Comparison of ENCODE assay signal across 9 cellular contexts in the genomic region with DNA sequence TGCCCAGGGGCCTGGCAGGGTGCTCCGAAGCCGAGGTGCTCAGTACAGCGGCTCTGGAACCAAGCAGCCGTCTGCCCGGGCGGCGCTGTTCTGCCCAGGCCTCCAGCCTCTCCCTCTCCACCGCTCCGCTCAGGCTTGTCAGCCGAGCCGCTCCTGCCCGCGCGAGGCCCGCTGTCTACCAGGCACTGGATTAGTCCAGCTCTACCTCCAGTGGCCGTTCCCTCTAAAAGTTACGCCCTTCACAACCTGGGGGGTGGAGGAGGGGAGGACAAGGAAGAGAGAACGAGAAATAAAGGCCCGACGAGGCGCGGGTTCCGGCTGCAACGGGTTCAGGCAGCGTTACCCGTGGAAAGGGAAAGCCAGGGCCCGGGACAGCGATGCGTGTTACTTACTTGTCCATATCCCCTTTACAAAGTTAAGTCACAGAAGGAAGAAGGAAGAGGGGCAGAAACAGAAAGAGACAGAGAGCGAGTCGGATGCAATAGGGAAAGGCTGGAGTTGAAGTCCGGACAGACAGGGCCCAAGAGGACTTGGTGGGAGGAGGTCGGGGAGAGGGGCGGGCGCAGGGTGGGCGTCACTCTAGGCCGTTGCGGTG. TPM values are rescaled to one million over a fixed set of nuclear protein-coding genes. Genes with fewer than 3 reads are reported as not detected.
DNase-seq lines count a peak whose midpoint lies in the region; ATAC-seq, FAIRE-seq and TF ChIP-seq lines count a peak whose summit lies in the region.
"Had no signal": no experiment of that assay in that cellular context is flagged by ENCODE, and none has a peak within 500 bp of the region (broad histone marks: within the 10 kb centered on the region; RNA-seq: fewer than 3 reads in every experiment).

No MANE protein-coding gene starts in this region.

- TF ChIP-seq CTCF in endothelial cell of umbilical vein (IDR thresholded peaks at IDR 0.05; ENCODE audit: extremely low read depth in 1 of 2, insufficient read depth in 1 of 2, low read depth in 1 of 2, low read length in 2 of 2) (peak in 1 of 2 donors; percentile 26), omental fat pad (IDR thresholded peaks at IDR 0.05) (no peak), adrenal gland (IDR thresholded peaks at IDR 0.05) (no peak)

- peaks cover 19% of the 10 kb centered on the region for H3K4me1 ChIP-seq in endothelial cell of umbilical vein (ENCODE audit: control insufficient read depth, extremely low read depth, insufficient read depth, low read length)
- H3K4me1 ChIP-seq in adrenal gland (replicated peaks in 1 of 2): peaks cover 5 to 20% of the 10 kb centered on the region in 2 donors

- H3K27ac ChIP-seq in endothelial cell of umbilical vein (ENCODE audit: insufficient read depth, low read depth, low read length): no peak overlapping the region
- no peak overlapping the region for H3K27ac ChIP-seq in adrenal gland

- DNase-seq in GM03348 (ENCODE audit: low spot score) (peak; percentile 58), Kasumi-1 (lab: John Stamatoyannopoulos, UW) (peak; percentile 14 to 18), endothelial cell of umbilical vein (ENCODE audit: low read depth, low spot score) (peak; percentile 36), omental fat pad (ENCODE audit: low spot score) (no peak), NOMO-1 treated with DMSO at 0.1 percent for 48 hours (lab: John Stamatoyannopoulos, UW; ENCODE audit: unreplicated experiment) (no peak), adrenal gland (no peak), NCI-H1694 treated with DMSO at 0.1 percent for 48 hours (lab: John Stamatoyannopoulos, UW) (no peak)

- H4K20me1 ChIP-seq in endothelial cell of umbilical vein (replicated peaks; ENCODE audit: control insufficient read depth, extremely low read depth, insufficient read depth, low read length): no peaks in the 10 kb centered on the region

- WGBS in adrenal gland, 4 donors: 4 to 6% (median 5%) methylated on average over 20 to 38 of the region's 38 CpGs

- peak overlapping the region; percentile 80 for H3K4me2 ChIP-seq in endothelial cell of umbilical vein (ENCODE audit: insufficient read depth, low read length)

- FAIRE-seq in endothelial cell of umbilical vein (lab: Jason Lieb, UNC): peak; percentile 18

- H3K36me3 ChIP-seq in endothelial cell of umbilical vein (ENCODE audit: control insufficient read depth in 2 of 2, extremely low read depth in 1 of 2, insufficient read depth in 2 of 2, low read length in 2 of 2) (no peaks in the 10 kb centered on the region), adrenal gland (replicated peaks in 1 of 2) (no peaks in the 10 kb centered on the region)

- intact Hi-C loops in endothelial cell of umbilical vein (cut with micrococcal nuclease) (loop anchor here (2.0 to 10.0 kb wide), 3 partner anchors 1161 to 1721 kb away; partner anchors contain the start of genes CDCA7L and STEAP1B), adrenal gland (cut with DNase I) (loop anchor here in 1 of 2 donors (10.0 kb wide), 1 partner anchor 721 kb away; no protein-coding TSS in a partner anchor)

- H3K9me3 ChIP-seq in endothelial cell of umbilical vein (replicated peaks; ENCODE audit: control insufficient read depth, insufficient read depth, low read length) (no peaks in the 10 kb centered on the region), adrenal gland (replicated peaks in 1 of 3) (no peaks in the 10 kb centered on the region)

- H3K79me2 ChIP-seq in endothelial cell of umbilical vein (ENCODE audit: control insufficient read depth, insufficient read depth, low read length): no peaks in the 10 kb centered on the region

- H3K4me3 ChIP-seq in endothelial cell of umbilical vein (replicated peaks in 1 of 3; ENCODE audit: insufficient read depth in 1 of 3, low read depth in 1 of 3, low read length in 3 of 3) (peak overlapping the region in 2 of 3 experiments; percentile 36 to 50), adrenal gland (peak overlapping the region in 1 of 4 donors; percentile 36)

- peak overlapping the region; percentile 11 for H3K9ac ChIP-seq in endothelial cell of umbilical vein (replicated peaks; ENCODE audit: extremely low read depth, insufficient read depth, low read length)

- POLR2A ChIA-PET in endothelial cell of umbilical vein (lab: Charles Lee): no interaction called here

- BruUV-seq in endothelial cell of umbilical vein (replicated peaks; lab: Mats Ljungman, UMichigan): no TSS peak

- TF ChIP-seq POLR2A in endothelial cell of umbilical vein (IDR thresholded peaks at IDR 0.05; ENCODE audit: low read depth, low read length) (no peak), adrenal gland (IDR thresholded peaks at IDR 0.05) (no peak)

- CTCF ChIA-PET in endothelial cell of umbilical vein (lab: Charles Lee): no interaction called here

- ATAC-seq in omental fat pad (ENCODE audit: low FRiP score) (peak; percentile 37), GM21515 (IDR thresholded peaks at IDR 0.05; ENCODE audit: unreplicated experiment) (no peak)

- peaks cover 64 to 98% of the 10 kb centered on the region in 2 experiments for H3K27me3 ChIP-seq in endothelial cell of umbilical vein (ENCODE audit: control insufficient read depth in 2 of 2, insufficient read depth in 2 of 2, low read length in 2 of 2)
- H3K27me3 ChIP-seq in adrenal gland: peaks cover 98% of the 10 kb centered on the region

- no peaks in the 10 kb centered on the region for H3K9me1 ChIP-seq in endothelial cell of umbilical vein (replicated peaks; ENCODE audit: control insufficient read depth, extremely low read depth, insufficient read depth, low read length)

- dilution Hi-C loops in endothelial cell of umbilical vein (cut with MboI; ENCODE audit: extremely low pct_ligation_motif_present, low sequenced_read_pairs): no loop called here

- H2AFZ ChIP-seq in endothelial cell of umbilical vein (ENCODE audit: low read depth, low read length): peak overlapping the region; percentile 52

TF ChIP-seq in endothelial cell of umbilical vein, 7 proteins besides CTCF, POLR2A, EP300 and RAD21:
- TF ChIP-seq JUN (IDR thresholded peaks at IDR 0.05; ENCODE audit: borderline replicate concordance, insufficient read depth, insufficient read length, low read depth) (no peak), GATA2 (IDR thresholded peaks at IDR 0.05; ENCODE audit: insufficient read depth, insufficient read length, low read depth, low read length) (no peak), MYC (IDR thresholded peaks at IDR 0.05; ENCODE audit: low read depth, low read length) (no peak), POLR2AphosphoS5 (IDR thresholded peaks at IDR 0.05; ENCODE audit: insufficient read depth, low read depth, low read length) (no peak), FOS (IDR thresholded peaks at IDR 0.05; ENCODE audit: borderline replicate concordance, insufficient read depth, low read length) (no peak), EZH2 (IDR thresholded peaks at IDR 0.05; ENCODE audit: borderline replicate concordance, low read depth, low read length, severe bottlenecking) (no peak)
- TF ChIP-seq, protein P1, sequence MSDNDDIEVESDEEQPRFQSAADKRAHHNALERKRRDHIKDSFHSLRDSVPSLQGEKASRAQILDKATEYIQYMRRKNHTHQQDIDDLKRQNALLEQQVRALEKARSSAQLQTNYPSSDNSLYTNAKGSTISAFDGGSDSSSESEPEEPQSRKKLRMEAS (IDR thresholded peaks at IDR 0.05; ENCODE audit: insufficient read depth, insufficient read length): no peak

RNA-seq across cellular contexts. Expression of gene SP8, which starts 2.9 kb away (rescaled TPM):
- total RNA-seq in endothelial cell of umbilical vein (0.38 and 2.5 TPM in 2 replicates), omental fat pad (not detected), adrenal gland (not detected)
- polyA plus RNA-seq in endothelial cell of umbilical vein (0.92 and 1.1 TPM in 2 replicates), adrenal gland (not detected)
- 0.36 and 0.47 TPM in 2 replicates for polyA plus RNA-seq in endothelial cell of umbilical vein (2011; cell fraction: cytosol; rRNA removed)
- 0.41 and 0.54 TPM in 2 replicates for polyA plus RNA-seq in endothelial cell of umbilical vein (2011; cell fraction: nucleus; rRNA removed)
- polyA plus RNA-seq in endothelial cell of umbilical vein (2012): 0.15 TPM in 1 of 2 replicates, not detected in the other
- 0.68 and 0.96 TPM in 2 replicates for polyA minus RNA-seq in endothelial cell of umbilical vein
- not detected for polyA minus RNA-seq in endothelial cell of umbilical vein (2011; cell fraction: cytosol; rRNA and poly(A)+ RNA removed)
- 0.38 and 0.72 TPM in 2 replicates for polyA minus RNA-seq in endothelial cell of umbilical vein (2011; cell fraction: nucleus; rRNA and poly(A)+ RNA removed)
- total RNA-seq: HT1080 had no signal

Comparison
In these comparisons a context has a peak if more than half of its experiments do, and no peak if none do; other contexts are left out.
1. DNase-seq: peak in GM03348 (single experiment), Kasumi-1 (2 of 2) and endothelial cell of umbilical vein (single experiment); none in omental fat pad (single experiment), NOMO-1 treated with DMSO at 0.1 percent for 48 hours (single experiment), adrenal gland (0 of 7) and NCI-H1694 treated with DMSO at 0.1 percent for 48 hours (single experiment).